1 cellular context compared by ENCODE assay signal in the genomic region with DNA sequence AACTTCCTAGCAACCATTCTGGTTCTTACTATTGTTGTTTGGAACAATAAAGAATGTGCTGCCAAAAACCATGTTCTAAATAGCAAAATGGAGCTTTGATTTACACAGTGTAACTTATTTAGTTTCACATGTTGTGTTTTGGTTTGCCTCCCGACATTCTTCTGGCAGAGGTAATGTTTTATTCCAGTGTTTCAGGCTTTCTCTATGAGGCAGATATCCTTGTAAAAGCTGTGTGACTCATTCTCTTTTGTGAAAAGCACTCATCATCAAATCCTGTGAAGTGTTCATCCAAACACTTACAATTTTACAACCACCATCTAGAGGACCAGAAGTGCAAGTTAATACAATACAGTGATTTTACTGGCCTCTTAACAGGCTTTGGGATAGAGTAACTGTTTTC.
A peak's percentile ranks its signal among the peaks of the same experiment; 100 is the strongest.
TF ChIP-seq lines count a peak whose summit lies in the region.

No MANE protein-coding gene starts in this region.

TF ChIP-seq in HEK293, 187 proteins besides CTCF, POLR2A, EP300 and RAD21 (continued from another document and continues in another):
- TF ChIP-seq, protein P1, sequence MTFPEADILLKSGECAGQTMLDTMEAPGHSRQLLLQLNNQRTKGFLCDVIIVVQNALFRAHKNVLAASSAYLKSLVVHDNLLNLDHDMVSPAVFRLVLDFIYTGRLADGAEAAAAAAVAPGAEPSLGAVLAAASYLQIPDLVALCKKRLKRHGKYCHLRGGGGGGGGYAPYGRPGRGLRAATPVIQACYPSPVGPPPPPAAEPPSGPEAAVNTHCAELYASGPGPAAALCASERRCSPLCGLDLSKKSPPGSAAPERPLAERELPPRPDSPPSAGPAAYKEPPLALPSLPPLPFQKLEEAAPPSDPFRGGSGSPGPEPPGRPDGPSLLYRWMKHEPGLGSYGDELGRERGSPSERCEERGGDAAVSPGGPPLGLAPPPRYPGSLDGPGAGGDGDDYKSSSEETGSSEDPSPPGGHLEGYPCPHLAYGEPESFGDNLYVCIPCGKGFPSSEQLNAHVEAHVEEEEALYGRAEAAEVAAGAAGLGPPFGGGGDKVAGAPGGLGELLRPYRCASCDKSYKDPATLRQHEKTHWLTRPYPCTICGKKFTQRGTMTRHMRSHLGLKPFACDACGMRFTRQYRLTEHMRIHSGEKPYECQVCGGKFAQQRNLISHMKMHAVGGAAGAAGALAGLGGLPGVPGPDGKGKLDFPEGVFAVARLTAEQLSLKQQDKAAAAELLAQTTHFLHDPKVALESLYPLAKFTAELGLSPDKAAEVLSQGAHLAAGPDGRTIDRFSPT (tag by site-specific recombination; IDR thresholded peaks at IDR 0.05): peak; percentile 72; the same call in 1 of the 2 replicates
- no peak for TF ChIP-seq ZNF280D (tag by site-specific recombination; IDR thresholded peaks at IDR 0.05)
- peak; percentile 52; the same call in 1 of the 2 replicates for TF ChIP-seq SP7 (tag by site-specific recombination; IDR thresholded peaks at IDR 0.05)
- TF ChIP-seq, protein P2, sequence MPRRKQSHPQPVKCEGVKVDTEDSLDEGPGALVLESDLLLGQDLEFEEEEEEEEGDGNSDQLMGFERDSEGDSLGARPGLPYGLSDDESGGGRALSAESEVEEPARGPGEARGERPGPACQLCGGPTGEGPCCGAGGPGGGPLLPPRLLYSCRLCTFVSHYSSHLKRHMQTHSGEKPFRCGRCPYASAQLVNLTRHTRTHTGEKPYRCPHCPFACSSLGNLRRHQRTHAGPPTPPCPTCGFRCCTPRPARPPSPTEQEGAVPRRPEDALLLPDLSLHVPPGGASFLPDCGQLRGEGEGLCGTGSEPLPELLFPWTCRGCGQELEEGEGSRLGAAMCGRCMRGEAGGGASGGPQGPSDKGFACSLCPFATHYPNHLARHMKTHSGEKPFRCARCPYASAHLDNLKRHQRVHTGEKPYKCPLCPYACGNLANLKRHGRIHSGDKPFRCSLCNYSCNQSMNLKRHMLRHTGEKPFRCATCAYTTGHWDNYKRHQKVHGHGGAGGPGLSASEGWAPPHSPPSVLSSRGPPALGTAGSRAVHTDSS (tag by site-specific recombination; IDR thresholded peaks at IDR 0.05): peak; percentile 50; the same call in 1 of the 2 replicates
- peak; percentile 25; the same call in 1 of the 2 replicates for TF ChIP-seq SCRT1 (tag by site-specific recombination; IDR thresholded peaks at IDR 0.05; ENCODE audit: borderline replicate concordance)
- no peak for TF ChIP-seq ZNF707 (tag by site-specific recombination; IDR thresholded peaks at IDR 0.05)
- peak; percentile 78; the same call in 1 of the 2 replicates for TF ChIP-seq HOXD13 (CRISPR knock-in tag; IDR thresholded peaks at IDR 0.05; ENCODE audit: borderline replicate concordance)
- TF ChIP-seq HOXA7 (CRISPR knock-in tag; IDR thresholded peaks at IDR 0.05; ENCODE audit: borderline replicate concordance): no peak
- no peak for TF ChIP-seq ZNF16 (tag by site-specific recombination; IDR thresholded peaks at IDR 0.05; ENCODE audit: low read depth)
- TF ChIP-seq ZNF843 (tag by site-specific recombination; IDR thresholded peaks at IDR 0.05): peak; percentile 93
- TF ChIP-seq ZNF610 (tag by site-specific recombination; IDR thresholded peaks at IDR 0.05; ENCODE audit: borderline replicate concordance): no peak
- peak; percentile 51; the same call in 1 of the 2 replicates for TF ChIP-seq GLI2 (tag by site-specific recombination; IDR thresholded peaks at IDR 0.05; ENCODE audit: borderline replicate concordance, low read depth)
- TF ChIP-seq, protein P3, sequence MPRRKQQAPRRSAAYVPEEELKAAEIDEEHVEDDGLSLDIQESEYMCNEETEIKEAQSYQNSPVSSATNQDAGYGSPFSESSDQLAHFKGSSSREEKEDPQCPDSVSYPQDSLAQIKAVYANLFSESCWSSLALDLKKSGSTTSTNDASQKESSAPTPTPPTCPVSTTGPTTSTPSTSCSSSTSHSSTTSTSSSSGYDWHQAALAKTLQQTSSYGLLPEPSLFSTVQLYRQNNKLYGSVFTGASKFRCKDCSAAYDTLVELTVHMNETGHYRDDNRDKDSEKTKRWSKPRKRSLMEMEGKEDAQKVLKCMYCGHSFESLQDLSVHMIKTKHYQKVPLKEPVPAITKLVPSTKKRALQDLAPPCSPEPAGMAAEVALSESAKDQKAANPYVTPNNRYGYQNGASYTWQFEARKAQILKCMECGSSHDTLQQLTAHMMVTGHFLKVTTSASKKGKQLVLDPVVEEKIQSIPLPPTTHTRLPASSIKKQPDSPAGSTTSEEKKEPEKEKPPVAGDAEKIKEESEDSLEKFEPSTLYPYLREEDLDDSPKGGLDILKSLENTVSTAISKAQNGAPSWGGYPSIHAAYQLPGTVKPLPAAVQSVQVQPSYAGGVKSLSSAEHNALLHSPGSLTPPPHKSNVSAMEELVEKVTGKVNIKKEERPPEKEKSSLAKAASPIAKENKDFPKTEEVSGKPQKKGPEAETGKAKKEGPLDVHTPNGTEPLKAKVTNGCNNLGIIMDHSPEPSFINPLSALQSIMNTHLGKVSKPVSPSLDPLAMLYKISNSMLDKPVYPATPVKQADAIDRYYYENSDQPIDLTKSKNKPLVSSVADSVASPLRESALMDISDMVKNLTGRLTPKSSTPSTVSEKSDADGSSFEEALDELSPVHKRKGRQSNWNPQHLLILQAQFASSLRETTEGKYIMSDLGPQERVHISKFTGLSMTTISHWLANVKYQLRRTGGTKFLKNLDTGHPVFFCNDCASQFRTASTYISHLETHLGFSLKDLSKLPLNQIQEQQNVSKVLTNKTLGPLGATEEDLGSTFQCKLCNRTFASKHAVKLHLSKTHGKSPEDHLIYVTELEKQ (tag by site-specific recombination; IDR thresholded peaks at IDR 0.05; ENCODE audit: borderline replicate concordance): peak; percentile 75; the same call in 1 of the 2 replicates
- peak; percentile 49 for TF ChIP-seq ZXDB (tag by site-specific recombination; IDR thresholded peaks at IDR 0.05)
- peak; percentile 56 for TF ChIP-seq ZEB2 (tag by site-specific recombination; IDR thresholded peaks at IDR 0.05)
- no peak for TF ChIP-seq PRDM1 (tag by site-specific recombination; IDR thresholded peaks at IDR 0.05)
- peak; percentile 81 for TF ChIP-seq WT1 (tag by site-specific recombination; IDR thresholded peaks at IDR 0.05)
- no peak for TF ChIP-seq ZNF174 (tag by site-specific recombination; IDR thresholded peaks at IDR 0.05)
- TF ChIP-seq REPIN1 (tag by site-specific recombination; IDR thresholded peaks at IDR 0.05; ENCODE audit: low read depth): no peak
- peak; percentile 46; the same call in 1 of the 2 replicates for TF ChIP-seq ZNF629 (tag by site-specific recombination; IDR thresholded peaks at IDR 0.05)
- TF ChIP-seq ZNF660 (tag by site-specific recombination; IDR thresholded peaks at IDR 0.05): 0 out of 2 replicates have a peak, but pooled peaks have one; percentile 53
- TF ChIP-seq ZNF433 (tag by site-specific recombination; IDR thresholded peaks at IDR 0.05; ENCODE audit: low read depth): no peak
- TF ChIP-seq SCRT2 (tag by site-specific recombination; IDR thresholded peaks at IDR 0.05): no peak
- TF ChIP-seq ZNF670 (tag by site-specific recombination; IDR thresholded peaks at IDR 0.05; ENCODE audit: low read depth): no peak
- peak; percentile 70; the same call in 1 of the 2 replicates for TF ChIP-seq GFI1B (tag by site-specific recombination; IDR thresholded peaks at IDR 0.05)
- TF ChIP-seq ZSCAN30 (tag by site-specific recombination; IDR thresholded peaks at IDR 0.05): peak; percentile 55; the same call in 1 of the 2 replicates
- TF ChIP-seq, protein P4, sequence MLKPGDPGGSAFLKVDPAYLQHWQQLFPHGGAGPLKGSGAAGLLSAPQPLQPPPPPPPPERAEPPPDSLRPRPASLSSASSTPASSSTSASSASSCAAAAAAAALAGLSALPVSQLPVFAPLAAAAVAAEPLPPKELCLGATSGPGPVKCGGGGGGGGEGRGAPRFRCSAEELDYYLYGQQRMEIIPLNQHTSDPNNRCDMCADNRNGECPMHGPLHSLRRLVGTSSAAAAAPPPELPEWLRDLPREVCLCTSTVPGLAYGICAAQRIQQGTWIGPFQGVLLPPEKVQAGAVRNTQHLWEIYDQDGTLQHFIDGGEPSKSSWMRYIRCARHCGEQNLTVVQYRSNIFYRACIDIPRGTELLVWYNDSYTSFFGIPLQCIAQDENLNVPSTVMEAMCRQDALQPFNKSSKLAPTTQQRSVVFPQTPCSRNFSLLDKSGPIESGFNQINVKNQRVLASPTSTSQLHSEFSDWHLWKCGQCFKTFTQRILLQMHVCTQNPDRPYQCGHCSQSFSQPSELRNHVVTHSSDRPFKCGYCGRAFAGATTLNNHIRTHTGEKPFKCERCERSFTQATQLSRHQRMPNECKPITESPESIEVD (tag by site-specific recombination; IDR thresholded peaks at IDR 0.05): peak; percentile 93
- TF ChIP-seq OVOL3 (tag by site-specific recombination; IDR thresholded peaks at IDR 0.05): peak; percentile 83
- 0 out of 2 replicates have a peak, but pooled peaks have one; percentile 45 for TF ChIP-seq ZSCAN16 (tag by site-specific recombination; IDR thresholded peaks at IDR 0.05)
- TF ChIP-seq ZNF366 (tag by site-specific recombination; conservative IDR thresholded peaks at IDR 0.05): 0 out of 2 replicates have a peak, but pooled peaks have one; percentile 27
- TF ChIP-seq FEZF1 (tag by site-specific recombination; IDR thresholded peaks at IDR 0.05): peak; percentile 91
- TF ChIP-seq, protein P5, sequence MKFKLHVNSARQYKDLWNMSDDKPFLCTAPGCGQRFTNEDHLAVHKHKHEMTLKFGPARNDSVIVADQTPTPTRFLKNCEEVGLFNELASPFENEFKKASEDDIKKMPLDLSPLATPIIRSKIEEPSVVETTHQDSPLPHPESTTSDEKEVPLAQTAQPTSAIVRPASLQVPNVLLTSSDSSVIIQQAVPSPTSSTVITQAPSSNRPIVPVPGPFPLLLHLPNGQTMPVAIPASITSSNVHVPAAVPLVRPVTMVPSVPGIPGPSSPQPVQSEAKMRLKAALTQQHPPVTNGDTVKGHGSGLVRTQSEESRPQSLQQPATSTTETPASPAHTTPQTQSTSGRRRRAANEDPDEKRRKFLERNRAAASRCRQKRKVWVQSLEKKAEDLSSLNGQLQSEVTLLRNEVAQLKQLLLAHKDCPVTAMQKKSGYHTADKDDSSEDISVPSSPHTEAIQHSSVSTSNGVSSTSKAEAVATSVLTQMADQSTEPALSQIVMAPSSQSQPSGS (tag by site-specific recombination; IDR thresholded peaks at IDR 0.05; ENCODE audit: low read depth): peak; percentile 41
- no peak for TF ChIP-seq ZSCAN18 (tag by site-specific recombination; IDR thresholded peaks at IDR 0.05)
- TF ChIP-seq BCL11A (tag by site-specific recombination; IDR thresholded peaks at IDR 0.05; ENCODE audit: low read depth): 0 out of 2 replicates have a peak, but pooled peaks have one; percentile 51
- TF ChIP-seq, protein P6, sequence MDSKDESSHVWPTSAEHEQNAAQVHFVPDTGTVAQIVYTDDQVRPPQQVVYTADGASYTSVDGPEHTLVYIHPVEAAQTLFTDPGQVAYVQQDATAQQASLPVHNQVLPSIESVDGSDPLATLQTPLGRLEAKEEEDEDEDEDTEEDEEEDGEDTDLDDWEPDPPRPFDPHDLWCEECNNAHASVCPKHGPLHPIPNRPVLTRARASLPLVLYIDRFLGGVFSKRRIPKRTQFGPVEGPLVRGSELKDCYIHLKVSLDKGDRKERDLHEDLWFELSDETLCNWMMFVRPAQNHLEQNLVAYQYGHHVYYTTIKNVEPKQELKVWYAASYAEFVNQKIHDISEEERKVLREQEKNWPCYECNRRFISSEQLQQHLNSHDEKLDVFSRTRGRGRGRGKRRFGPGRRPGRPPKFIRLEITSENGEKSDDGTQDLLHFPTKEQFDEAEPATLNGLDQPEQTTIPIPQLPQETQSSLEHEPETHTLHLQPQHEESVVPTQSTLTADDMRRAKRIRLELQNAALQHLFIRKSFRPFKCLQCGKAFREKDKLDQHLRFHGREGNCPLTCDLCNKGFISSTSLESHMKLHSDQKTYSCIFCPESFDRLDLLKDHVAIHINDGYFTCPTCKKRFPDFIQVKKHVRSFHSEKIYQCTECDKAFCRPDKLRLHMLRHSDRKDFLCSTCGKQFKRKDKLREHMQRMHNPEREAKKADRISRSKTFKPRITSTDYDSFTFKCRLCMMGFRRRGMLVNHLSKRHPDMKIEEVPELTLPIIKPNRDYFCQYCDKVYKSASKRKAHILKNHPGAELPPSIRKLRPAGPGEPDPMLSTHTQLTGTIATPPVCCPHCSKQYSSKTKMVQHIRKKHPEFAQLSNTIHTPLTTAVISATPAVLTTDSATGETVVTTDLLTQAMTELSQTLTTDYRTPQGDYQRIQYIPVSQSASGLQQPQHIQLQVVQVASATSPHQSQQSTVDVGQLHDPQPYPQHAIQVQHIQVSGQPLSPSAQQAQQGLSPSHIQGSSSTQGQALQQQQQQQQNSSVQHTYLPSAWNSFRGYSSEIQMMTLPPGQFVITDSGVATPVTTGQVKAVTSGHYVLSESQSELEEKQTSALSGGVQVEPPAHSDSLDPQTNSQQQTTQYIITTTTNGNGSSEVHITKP (tag by site-specific recombination; IDR thresholded peaks at IDR 0.05): no peak
- TF ChIP-seq, protein P7, sequence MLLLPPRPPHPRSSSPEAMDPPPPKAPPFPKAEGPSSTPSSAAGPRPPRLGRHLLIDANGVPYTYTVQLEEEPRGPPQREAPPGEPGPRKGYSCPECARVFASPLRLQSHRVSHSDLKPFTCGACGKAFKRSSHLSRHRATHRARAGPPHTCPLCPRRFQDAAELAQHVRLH (tag by site-specific recombination; IDR thresholded peaks at IDR 0.05): peak; percentile 80; the same call in 1 of the 2 replicates
- peak; percentile 85 for TF ChIP-seq OSR2 (tag by site-specific recombination; IDR thresholded peaks at IDR 0.05)
- TF ChIP-seq ZNF549 (tag by site-specific recombination; IDR thresholded peaks at IDR 0.05): no peak
